In the genomic region with DNA sequence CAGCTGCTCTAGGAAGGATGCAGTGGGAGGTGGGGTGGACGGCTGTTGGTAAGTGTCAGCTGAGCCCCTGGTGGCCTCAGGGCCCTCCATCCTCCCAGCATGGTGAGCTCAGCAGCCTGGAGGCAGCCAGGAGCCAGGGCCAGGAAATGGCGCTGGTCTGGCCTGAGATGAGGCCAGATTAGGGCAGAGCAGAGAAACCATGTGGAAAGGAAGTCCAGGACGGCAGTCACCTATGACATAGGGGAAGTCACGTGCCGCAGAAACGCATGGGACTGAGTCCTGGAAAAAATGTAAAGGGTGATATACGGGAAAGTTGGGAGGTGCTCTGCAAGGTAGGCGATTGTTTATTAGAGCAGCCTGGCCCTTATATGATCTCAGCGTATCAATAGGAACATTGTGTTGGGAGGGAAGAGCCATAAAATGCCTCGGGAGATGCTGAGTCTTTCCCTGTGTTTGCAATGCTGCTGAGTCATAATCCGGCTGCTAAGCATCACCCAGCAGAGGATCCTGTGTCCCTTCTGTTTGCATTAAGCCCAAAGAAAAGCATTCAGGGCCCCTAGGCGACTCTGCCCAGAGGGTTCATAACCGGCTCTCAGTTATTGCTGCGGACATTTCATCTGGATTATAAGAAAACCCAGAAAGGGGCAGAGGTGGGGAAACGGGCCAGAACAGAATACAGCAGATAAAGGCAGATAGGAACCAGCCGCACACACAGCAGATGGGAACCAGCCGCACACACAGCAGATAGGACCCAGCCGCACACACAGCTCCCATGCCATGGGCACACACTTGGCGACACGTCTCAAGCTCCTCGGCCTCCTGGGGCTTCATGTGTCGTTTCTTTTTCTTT, we compare ENCODE assay signal across 8 cellular contexts. TPM values are rescaled to one million over a fixed set of nuclear protein-coding genes. Genes with fewer than 3 reads are reported as not detected.
DNase-seq lines count a peak whose midpoint lies in the region; ATAC-seq, FAIRE-seq and TF ChIP-seq lines count a peak whose summit lies in the region.

No MANE protein-coding gene starts in this region.

- no peaks in the 10 kb centered on the region for H3K27me3 Mint-ChIP-seq in activated CD8-positive, alpha-beta memory T cell treated with anti-CD3 and anti-CD28 coated beads, Interleukin-2, amount 10 ng/mL, durations not matched to agents 7 days and 5 days

- H2BK5ac ChIP-seq in mesendoderm (ENCODE audit: low read length), result peak overlapping the region; percentile 10

- H3K56ac ChIP-seq in mesendoderm (ENCODE audit: low read length), result peak overlapping the region; percentile 66

- H3K27ac Mint-ChIP-seq in activated CD8-positive, alpha-beta memory T cell treated with anti-CD3 and anti-CD28 coated beads, Interleukin-2, amount 10 ng/mL, durations not matched to agents 7 days and 5 days, result no peak overlapping the region

- H2AK5ac ChIP-seq in mesendoderm (ENCODE audit: low read length), result no peak overlapping the region

- H3K23ac ChIP-seq in mesendoderm (ENCODE audit: low read length), result no peak overlapping the region

- no peaks in the 10 kb centered on the region for H3K36me3 ChIP-seq in colonic mucosa
- no peaks in the 10 kb centered on the region for H3K36me3 ChIP-seq in mesendoderm (ENCODE audit: control insufficient read depth, insufficient read depth, low read length)
- peaks cover 0 to 73% (median 46%) of the 10 kb centered on the region in 4 donors for H3K36me3 ChIP-seq in esophagus muscularis mucosa

- H4K8ac ChIP-seq in mesendoderm (ENCODE audit: low read depth, low read length), result no peak overlapping the region

- H3K4me3 Mint-ChIP-seq in activated CD8-positive, alpha-beta memory T cell treated with anti-CD3 and anti-CD28 coated beads, Interleukin-2, amount 10 ng/mL, durations not matched to agents 7 days and 5 days, result no peak overlapping the region

- H3K27me3 ChIP-seq in colonic mucosa (no peaks in the 10 kb centered on the region), mesendoderm (ENCODE audit: insufficient read depth, low read length, poor library complexity) (no peaks in the 10 kb centered on the region), esophagus muscularis mucosa (no peaks in the 10 kb centered on the region)

- no peak for TF ChIP-seq EP300 in esophagus muscularis mucosa (IDR thresholded peaks at IDR 0.05)

- H3K9me3 ChIP-seq in colonic mucosa (no peaks in the 10 kb centered on the region), esophagus muscularis mucosa (no peaks in the 10 kb centered on the region)

- H3K9me3 Mint-ChIP-seq in activated CD8-positive, alpha-beta memory T cell treated with anti-CD3 and anti-CD28 coated beads, Interleukin-2, amount 10 ng/mL, durations not matched to agents 7 days and 5 days (ENCODE audit: low read depth), result no peaks in the 10 kb centered on the region

- H3K79me1 ChIP-seq in mesendoderm (ENCODE audit: low read length), result no peaks in the 10 kb centered on the region

- H3K18ac ChIP-seq in mesendoderm (ENCODE audit: low read length), result peak overlapping the region; percentile 33

- H3K4me1 ChIP-seq in colonic mucosa, result no peaks in the 10 kb centered on the region
- H3K4me1 ChIP-seq in mesendoderm (ENCODE audit: control insufficient read depth, low read depth, low read length), result peaks cover 3% of the 10 kb centered on the region
- H3K4me1 ChIP-seq in esophagus muscularis mucosa, result peaks cover 0 to 5% (median 5%) of the 10 kb centered on the region in 4 donors

- no peaks in the 10 kb centered on the region for H3K79me2 ChIP-seq in mesendoderm (ENCODE audit: control insufficient read depth, insufficient read depth, low read length)

- H2BK120ac ChIP-seq in mesendoderm (ENCODE audit: low read depth, low read length), result no peak overlapping the region

- no peak overlapping the region for H3K4ac ChIP-seq in mesendoderm (ENCODE audit: low read depth, low read length)

- TF ChIP-seq POLR2A in esophagus muscularis mucosa (IDR thresholded peaks at IDR 0.05; ENCODE audit: low read depth), result no peak

- CTCF ChIA-PET in activated CD8-positive, alpha-beta memory T cell treated with anti-CD3 and anti-CD28 coated beads, Interleukin-2, amount 10 ng/mL, durations not matched to agents 7 days and 5 days (lab: Charles Lee), result no interaction called here

- WGBS in mesendoderm (ENCODE audit: extremely low coverage, insufficient coverage, low lambda C conversion rate), result no CpG with 5 or more reads among the region's 22 CpGs
- WGBS in esophagus muscularis mucosa, result 73% methylated on average over 21 of the region's 22 CpGs

- DNase-seq in D721Med (ENCODE audit: insufficient read length, low spot score) (peak; percentile 81), NCI-H226 (peak; percentile 37), colonic mucosa (peak; percentile 78), mesendoderm (peak; percentile 79), esophagus muscularis mucosa (ENCODE audit: extremely low spot score) (no peak), DMS79 (lab: John Stamatoyannopoulos, UW) (no peak)
- no peak for DNase-seq in activated CD8-positive, alpha-beta memory T cell treated with anti-CD3 and anti-CD28 coated beads, Interleukin-2, amount 10 ng/mL, durations not matched to agents 7 days and 5 days
- DNase-seq in activated CD4-positive, alpha-beta T cell treated with anti-CD3 and anti-CD28 coated beads, Interleukin-2, amount 50 U/mL, for 48 hours, result no peak

- H2BK15ac ChIP-seq in mesendoderm (replicated peaks; ENCODE audit: low read depth), result no peak overlapping the region

- H3K9ac ChIP-seq in colonic mucosa (ENCODE audit: low read depth in 2 of 2, low read length in 2 of 2), result peak overlapping the region in 1 of 2 donors; percentile 6
- H3K9ac ChIP-seq in mesendoderm (ENCODE audit: low read length), result no peak overlapping the region

- intact Hi-C loops in colonic mucosa (cut with DNase I) (no loop called here), esophagus muscularis mucosa (cut with DNase I) (no loop called here)

- no peak for ATAC-seq in activated CD8-positive, alpha-beta memory T cell treated with anti-CD3 and anti-CD28 coated beads, Interleukin-2, amount 10 ng/mL, durations not matched to agents 7 days and 5 days

- no peak for FAIRE-seq in D721Med (lab: Jason Lieb, UNC)

- no peak for TF ChIP-seq CTCF in D721Med (IDR thresholded peaks at IDR 0.05; ENCODE audit: insufficient read depth, missing control alignments)
- no peak for TF ChIP-seq CTCF in colonic mucosa (IDR thresholded peaks at IDR 0.05)
- TF ChIP-seq CTCF in esophagus muscularis mucosa (IDR thresholded peaks at IDR 0.05), result no peak

- H3K4me1 Mint-ChIP-seq in activated CD8-positive, alpha-beta memory T cell treated with anti-CD3 and anti-CD28 coated beads, Interleukin-2, amount 10 ng/mL, durations not matched to agents 7 days and 5 days, result peaks cover 21% of the 10 kb centered on the region

- H3K4me3 ChIP-seq in colonic mucosa (no peak overlapping the region), mesendoderm (ENCODE audit: low read length) (no peak overlapping the region), esophagus muscularis mucosa (no peak overlapping the region)

- H3K36me3 Mint-ChIP-seq in activated CD8-positive, alpha-beta memory T cell treated with anti-CD3 and anti-CD28 coated beads, Interleukin-2, amount 10 ng/mL, durations not matched to agents 7 days and 5 days, result no peaks in the 10 kb centered on the region

- no peak overlapping the region for H3K4me2 ChIP-seq in mesendoderm (ENCODE audit: low read length)

- H4K5ac ChIP-seq in mesendoderm (ENCODE audit: low read length), result no peak overlapping the region

- H3K27ac ChIP-seq in colonic mucosa (peak overlapping the region; percentile 75), mesendoderm (ENCODE audit: low read depth, low read length) (peak overlapping the region; percentile 7), esophagus muscularis mucosa (replicated peaks in 1 of 4) (peak overlapping the region in 1 of 4 donors; percentile 25)

RNA-seq across cellular contexts. Expression of a gene that starts 30.3 kb away (rescaled TPM):
- total RNA-seq in colonic mucosa (100 to 1,000 TPM; 244 to 258 TPM), esophagus muscularis mucosa (1 to 10 TPM; 3.7 to 7.0 (median 4.5) TPM)
- 121 TPM for polyA plus RNA-seq in mesendoderm (2013, experiment 1 of 2)
- 118 TPM for polyA plus RNA-seq in mesendoderm (2013, experiment 2 of 2)
- under 1 TPM; 0.47 to 0.49 TPM for total RNA-seq in activated CD8-positive, alpha-beta memory T cell treated with anti-CD3 and anti-CD28 coated beads, Interleukin-2, amount 10 ng/mL, durations not matched to agents 7 days and 5 days

Comparison
In these comparisons a context has a peak if more than half of its experiments do, and no peak if none do; other contexts are left out.
1. DNase-seq: peak in D721Med (single experiment), NCI-H226 (single experiment), colonic mucosa (single experiment) and mesendoderm (single experiment); none in activated CD8-positive, alpha-beta memory T cell treated with anti-CD3 and anti-CD28 coated beads, Interleukin-2, amount 10 ng/mL, durations not matched to agents 7 days and 5 days (single experiment), esophagus muscularis mucosa (single experiment), DMS79 (single experiment) and activated CD4-positive, alpha-beta T cell treated with anti-CD3 and anti-CD28 coated beads, Interleukin-2, amount 50 U/mL, for 48 hours (0 of 2).
2. RNA of a gene that starts 30.3 kb away (total RNA-seq): 244 to 258 TPM in colonic mucosa; 3.7 to 7.0 TPM in esophagus muscularis mucosa and 0.47 to 0.49 TPM in activated CD8-positive, alpha-beta memory T cell treated with anti-CD3 and anti-CD28 coated beads, Interleukin-2, amount 10 ng/mL, durations not matched to agents 7 days and 5 days; every median in the first group is over 10 times any median in the second.